ENCODE assay signal across 9 cellular contexts in genomic region chr3:30642715-30643361, GRCh38. TPM values are rescaled to one million over a fixed set of nuclear protein-coding genes. Genes with fewer than 3 reads are reported as not detected.
DNase-seq lines count a peak whose midpoint lies in the region; ATAC-seq and TF ChIP-seq lines count a peak whose summit lies in the region.
"Had no signal": no experiment of that assay in that cellular context is flagged by ENCODE, and none has a peak within 500 bp of the region (broad histone marks: within the 10 kb centered on the region; RNA-seq: fewer than 3 reads in every experiment).

No MANE protein-coding gene starts in this region.

- peak overlapping the region; percentile 94 for H3K27ac Mint-ChIP-seq in activated CD4-positive, alpha-beta memory T cell treated with anti-CD3 and anti-CD28 coated beads for 36 hours
- no peak overlapping the region for H3K27ac Mint-ChIP-seq in Caco-2 (ENCODE audit: unreplicated experiment)

- CTCF ChIA-PET in activated CD4-positive, alpha-beta memory T cell treated with anti-CD3 and anti-CD28 coated beads for 36 hours (lab: Charles Lee), result interaction anchor here (0.7 to 2.9 kb wide), 6 partner anchors 8 to 1214 kb away, joined by 3 to 18 read pairs (median 3); no protein-coding TSS in a partner anchor
- CTCF ChIA-PET in Caco-2 (lab: Charles Lee), result no interaction called here

- peaks cover 27% of the 10 kb centered on the region for H3K36me3 Mint-ChIP-seq in activated CD4-positive, alpha-beta memory T cell treated with anti-CD3 and anti-CD28 coated beads for 36 hours
- peaks cover 39% of the 10 kb centered on the region for H3K36me3 Mint-ChIP-seq in Caco-2 (ENCODE audit: insufficient read depth, unreplicated experiment)

- peaks cover 92% of the 10 kb centered on the region for H3K4me1 Mint-ChIP-seq in activated CD4-positive, alpha-beta memory T cell treated with anti-CD3 and anti-CD28 coated beads for 36 hours (ENCODE audit: low read depth)
- peaks cover 6% of the 10 kb centered on the region for H3K4me1 Mint-ChIP-seq in Caco-2 (ENCODE audit: low read depth, unreplicated experiment)

- 17% methylated on average over 3 of the region's 4 CpGs for WGBS in right lobe of liver (ENCODE audit: insufficient coverage, low coverage, low lambda C conversion rate, missing lambda C conversion rate)

- BruUV-seq in Caco-2 (replicated peaks; lab: Mats Ljungman, UMichigan), result no TSS peak

- H3K36me3 ChIP-seq in right lobe of liver (peaks cover 0 to 18% (median 9%) of the 10 kb centered on the region in 4 donors), Caco-2 (ENCODE audit: control insufficient read depth, insufficient read depth, low read length) (peaks cover 7% of the 10 kb centered on the region)

- H3K4me3 ChIP-seq in right lobe of liver, result no peak overlapping the region
- H3K4me3 ChIP-seq in Caco-2 (ENCODE audit: low read depth, low read length), result no peak overlapping the region

- no peaks in the 10 kb centered on the region for H3K27me3 Mint-ChIP-seq in activated CD4-positive, alpha-beta memory T cell treated with anti-CD3 and anti-CD28 coated beads for 36 hours
- no peaks in the 10 kb centered on the region for H3K27me3 Mint-ChIP-seq in Caco-2 (ENCODE audit: insufficient read depth, unreplicated experiment)

- H3K9me3 ChIP-seq in right lobe of liver, result no peaks in the 10 kb centered on the region
- no peaks in the 10 kb centered on the region for H3K9me3 ChIP-seq in Caco-2

- no peak for TF ChIP-seq POLR2A in right lobe of liver (IDR thresholded peaks at IDR 0.05)

- intact Hi-C loops in Right ventricle myocardium inferior (cut with DNase I), result no loop called here
- intact Hi-C loops in cardiac septum (cut with DNase I), result no loop called here
- intact Hi-C loops in activated CD4-positive, alpha-beta memory T cell treated with anti-CD3 and anti-CD28 coated beads for 36 hours (cut with micrococcal nuclease), result loop anchor here (10.0 kb wide), 1 partner anchor 572 kb away; no protein-coding TSS in a partner anchor
- intact Hi-C loops in right lobe of liver (cut with DNase I), result no loop called here
- intact Hi-C loops in Caco-2 (cut with micrococcal nuclease; ENCODE audit: unreplicated experiment), result no loop called here

- no peak for TF ChIP-seq CTCF in right lobe of liver (IDR thresholded peaks at IDR 0.05)
- no peak for TF ChIP-seq CTCF in Caco-2 (IDR thresholded peaks at IDR 0.05; ENCODE audit: insufficient read depth in 1 of 2, low read depth in 1 of 2, low read length in 1 of 2, severe bottlenecking in 1 of 2, unreplicated experiment in 1 of 2)

- POLR2A ChIA-PET in activated CD4-positive, alpha-beta memory T cell treated with anti-CD3 and anti-CD28 coated beads for 36 hours (lab: Charles Lee), result interaction anchor here (0.6 to 17.4 kb wide), 9 partner anchors 11 to 35 kb away, joined by 3 to 200 read pairs (median 10); partner anchors contain the start of gene TGFBR2
- POLR2A ChIA-PET in Caco-2 (lab: Charles Lee), result interaction anchor here (0.5 kb wide), 1 partner anchor 655 kb away, joined by 3 read pairs; no protein-coding TSS in a partner anchor

- H3K9me3 Mint-ChIP-seq in activated CD4-positive, alpha-beta memory T cell treated with anti-CD3 and anti-CD28 coated beads for 36 hours, result no peaks in the 10 kb centered on the region
- no peaks in the 10 kb centered on the region for H3K9me3 Mint-ChIP-seq in Caco-2 (ENCODE audit: unreplicated experiment)

- H3K4me1 ChIP-seq in right lobe of liver (peaks cover 0 to 36% (median 8%) of the 10 kb centered on the region in 4 donors), Caco-2 (no peaks in the 10 kb centered on the region)

- ATAC-seq in Right ventricle myocardium inferior, result peak; percentile 32
- no peak for ATAC-seq in right lobe of liver

- no peak for DNase-seq in Right ventricle myocardium inferior (ENCODE audit: missing footprints)
- no peak for DNase-seq in cardiac septum (ENCODE audit: low spot score)
- DNase-seq in activated CD4-positive, alpha-beta memory T cell treated with anti-CD3 and anti-CD28 coated beads for 36 hours, result peak; percentile 36
- DNase-seq in right lobe of liver, result no peak
- no peak for DNase-seq in NCI-H2196 treated with DMSO at 0.1 percent for 48 hours (lab: John Stamatoyannopoulos, UW; ENCODE audit: unreplicated experiment)
- DNase-seq in SW480 (ENCODE audit: low spot score), result no peak
- no peak for DNase-seq in Caco-2
- no peak for DNase-seq in stimulated activated CD4-positive, alpha-beta T cell treated with anti-CD3 and anti-CD28 coated beads, Interleukin-4, amount 100 ng/mL, for 1 hour
- DNase-seq: NCI-H510A treated with DMSO at 0.1 percent for 48 hours had no signal

- H3K27me3 ChIP-seq in right lobe of liver (no peaks in the 10 kb centered on the region), Caco-2 (replicated peaks; ENCODE audit: control insufficient read depth, insufficient read depth, low read length) (no peaks in the 10 kb centered on the region)

- no peak overlapping the region for H3K4me3 Mint-ChIP-seq in activated CD4-positive, alpha-beta memory T cell treated with anti-CD3 and anti-CD28 coated beads for 36 hours
- H3K4me3 Mint-ChIP-seq in Caco-2 (ENCODE audit: unreplicated experiment), result no peak overlapping the region

- peak overlapping the region in 2 of 3 donors; percentile 29 to 33 for H3K27ac ChIP-seq in right lobe of liver

RNA-seq across cellular contexts. Expression of gene TGFBR2, which starts 36.4 kb away (rescaled TPM):
- total RNA-seq in Right ventricle myocardium inferior, result 186 TPM
- total RNA-seq in cardiac septum, result 66.7 TPM
- 10 to 100 TPM; 36.8 to 37.0 TPM for total RNA-seq in activated CD4-positive, alpha-beta memory T cell treated with anti-CD3 and anti-CD28 coated beads for 36 hours
- total RNA-seq in right lobe of liver, result 10 to 100 TPM; 24.9 to 52.6 (median 45.5) TPM
- total RNA-seq in Caco-2 (2022), result 40.5 and 41.9 TPM in 2 replicates
